Comparison of ENCODE assay signal across 20 cellular contexts in genomic region chr3:141373232-141373631, GRCh38. TPM values are rescaled to one million over a fixed set of nuclear protein-coding genes. Genes with fewer than 3 reads are reported as not detected.
DNase-seq lines count a peak whose midpoint lies in the region; ATAC-seq and TF ChIP-seq lines count a peak whose summit lies in the region.
"Had no signal": no experiment of that assay in that cellular context is flagged by ENCODE, and none has a peak within 500 bp of the region (broad histone marks: within the 10 kb centered on the region; RNA-seq: fewer than 3 reads in every experiment).

No MANE protein-coding gene starts in this region.

- H3K9me3 Mint-ChIP-seq in activated naive CD8-positive, alpha-beta T cell treated with anti-CD3 and anti-CD28 coated beads, Interleukin-2, amount 50 U/mL, for 24 hours = no peaks in the 10 kb centered on the region
- peaks cover 1% of the 10 kb centered on the region for H3K9me3 Mint-ChIP-seq in activated naive CD8-positive, alpha-beta T cell treated with anti-CD3 and anti-CD28 coated beads for 36 hours
- no peaks in the 10 kb centered on the region for H3K9me3 Mint-ChIP-seq in activated T-helper 1 cell treated with anti-CD3 and anti-CD28 coated beads, Interleukin-12 subunit alpha, Interleukin-12 subunit beta, Interleukin-2, Interleukin-4 antibody, amounts not matched to agents 30 ng/mL and 10 ng/mL and 1 ng/mL, durations not matched to agents 14 hours and 24 hours and 36 hours
- H3K9me3 Mint-ChIP-seq in stimulated activated naive B cell treated with anti-CD40 and anti-IgM and Interleukin-4, amounts not matched to agents 10 μg/mL and 1 μg/mL and 100 μg/mL, for 72 hours = peaks cover 0 to 2% of the 10 kb centered on the region in 2 donors
- no peaks in the 10 kb centered on the region for H3K9me3 Mint-ChIP-seq in activated T-helper 2 cell treated with anti-CD3 and anti-CD28 coated beads, Interferon-gamma antibody, Interleukin-2, Interleukin-4, amounts not matched to agents 10 μg/mL and 5 μg/mL and 100 μg/mL, durations not matched to agents 14 hours and 24 hours and 36 hours
- H3K9me3 Mint-ChIP-seq: activated naive CD4-positive, alpha-beta T cell treated with anti-CD3 and anti-CD28 coated beads for 36 hours had no signal

- H3K36me3 ChIP-seq in KMS-11 (ENCODE audit: insufficient read depth) = no peaks in the 10 kb centered on the region
- H3K36me3 ChIP-seq: esophagus squamous epithelium, spleen had no signal

- H3K4me3 ChIP-seq in KMS-11 (IDR thresholded peaks at IDR 0.05; ENCODE audit: insufficient read depth, low read depth, low read length) = no peak overlapping the region
- H3K4me3 ChIP-seq: ascending aorta, esophagus squamous epithelium, left ventricle myocardium inferior, spleen had no signal

- peaks cover 39% of the 10 kb centered on the region for H3K4me1 Mint-ChIP-seq in activated naive CD8-positive, alpha-beta T cell treated with anti-CD3 and anti-CD28 coated beads, Interleukin-2, amount 50 U/mL, for 24 hours
- H3K4me1 Mint-ChIP-seq in activated naive CD8-positive, alpha-beta T cell treated with anti-CD3 and anti-CD28 coated beads for 36 hours = peaks cover 21% of the 10 kb centered on the region
- peaks cover 46% of the 10 kb centered on the region for H3K4me1 Mint-ChIP-seq in activated T-helper 1 cell treated with anti-CD3 and anti-CD28 coated beads, Interleukin-12 subunit alpha, Interleukin-12 subunit beta, Interleukin-2, Interleukin-4 antibody, amounts not matched to agents 30 ng/mL and 10 ng/mL and 1 ng/mL, durations not matched to agents 14 hours and 24 hours and 36 hours (ENCODE audit: low read depth)
- peaks cover 31 to 53% of the 10 kb centered on the region in 2 donors for H3K4me1 Mint-ChIP-seq in stimulated activated naive B cell treated with anti-CD40 and anti-IgM and Interleukin-4, amounts not matched to agents 10 μg/mL and 1 μg/mL and 100 μg/mL, for 72 hours
- H3K4me1 Mint-ChIP-seq in activated T-helper 2 cell treated with anti-CD3 and anti-CD28 coated beads, Interferon-gamma antibody, Interleukin-2, Interleukin-4, amounts not matched to agents 10 μg/mL and 5 μg/mL and 100 μg/mL, durations not matched to agents 14 hours and 24 hours and 36 hours (ENCODE audit: low read depth) = peaks cover 40% of the 10 kb centered on the region

- H2AFZ ChIP-seq in KMS-11 (ENCODE audit: low read depth) = no peak overlapping the region

- intact Hi-C loops in activated T-helper 1 cell treated with anti-CD3 and anti-CD28 coated beads, Interleukin-12 subunit alpha, Interleukin-12 subunit beta, Interleukin-2, Interleukin-4 antibody, amounts not matched to agents 30 ng/mL and 10 ng/mL and 1 ng/mL, durations not matched to agents 14 hours and 24 hours and 36 hours (cut with micrococcal nuclease) = no loop called here
- intact Hi-C loops in activated T-helper 2 cell treated with anti-CD3 and anti-CD28 coated beads, Interferon-gamma antibody, Interleukin-2, Interleukin-4, amounts not matched to agents 10 μg/mL and 5 μg/mL and 100 μg/mL, durations not matched to agents 14 hours and 24 hours and 36 hours (cut with micrococcal nuclease) = no loop called here

- no peaks in the 10 kb centered on the region for H3K27me3 ChIP-seq in KMS-11 (ENCODE audit: insufficient read depth, low read depth)
- H3K27me3 ChIP-seq: ascending aorta, esophagus squamous epithelium, spleen had no signal

- peak overlapping the region; percentile 21 for H3K27ac Mint-ChIP-seq in activated naive CD8-positive, alpha-beta T cell treated with anti-CD3 and anti-CD28 coated beads, Interleukin-2, amount 50 U/mL, for 24 hours
- H3K27ac Mint-ChIP-seq in activated naive CD8-positive, alpha-beta T cell treated with anti-CD3 and anti-CD28 coated beads for 36 hours = no peak overlapping the region
- H3K27ac Mint-ChIP-seq in activated T-helper 1 cell treated with anti-CD3 and anti-CD28 coated beads, Interleukin-12 subunit alpha, Interleukin-12 subunit beta, Interleukin-2, Interleukin-4 antibody, amounts not matched to agents 30 ng/mL and 10 ng/mL and 1 ng/mL, durations not matched to agents 14 hours and 24 hours and 36 hours = peak overlapping the region; percentile 15
- H3K27ac Mint-ChIP-seq in stimulated activated naive B cell treated with anti-CD40 and anti-IgM and Interleukin-4, amounts not matched to agents 10 μg/mL and 1 μg/mL and 100 μg/mL, for 72 hours = peak overlapping the region; percentile 92
- H3K27ac Mint-ChIP-seq in activated T-helper 2 cell treated with anti-CD3 and anti-CD28 coated beads, Interferon-gamma antibody, Interleukin-2, Interleukin-4, amounts not matched to agents 10 μg/mL and 5 μg/mL and 100 μg/mL, durations not matched to agents 14 hours and 24 hours and 36 hours = no peak overlapping the region
- H3K27ac Mint-ChIP-seq: T-helper 17 cell had no signal

- peak overlapping the region; percentile 99 for H3K27ac ChIP-seq in KMS-11
- H3K27ac ChIP-seq: ascending aorta, esophagus squamous epithelium, left ventricle myocardium inferior, spleen had no signal

- ATAC-seq in activated naive CD8-positive, alpha-beta T cell treated with anti-CD3 and anti-CD28 coated beads, Interleukin-2, amount 50 U/mL, for 24 hours = no peak
- peak; percentile 67 to 70 for ATAC-seq in stimulated activated naive B cell treated with anti-CD40 and anti-IgM and Interleukin-4, amounts not matched to agents 10 μg/mL and 1 μg/mL and 100 μg/mL, for 72 hours (replicated peaks)
- ATAC-seq: T-helper 17 cell had no signal

- H3K79me2 ChIP-seq in KMS-11 (ENCODE audit: insufficient read depth, low read depth) = peaks cover 28% of the 10 kb centered on the region

- no peaks in the 10 kb centered on the region for H3K36me3 Mint-ChIP-seq in activated naive CD8-positive, alpha-beta T cell treated with anti-CD3 and anti-CD28 coated beads, Interleukin-2, amount 50 U/mL, for 24 hours (ENCODE audit: low read depth)
- no peaks in the 10 kb centered on the region for H3K36me3 Mint-ChIP-seq in activated naive CD8-positive, alpha-beta T cell treated with anti-CD3 and anti-CD28 coated beads for 36 hours
- H3K36me3 Mint-ChIP-seq in activated T-helper 1 cell treated with anti-CD3 and anti-CD28 coated beads, Interleukin-12 subunit alpha, Interleukin-12 subunit beta, Interleukin-2, Interleukin-4 antibody, amounts not matched to agents 30 ng/mL and 10 ng/mL and 1 ng/mL, durations not matched to agents 14 hours and 24 hours and 36 hours (ENCODE audit: low read depth) = peaks cover 1% of the 10 kb centered on the region
- H3K36me3 Mint-ChIP-seq in stimulated activated naive B cell treated with anti-CD40 and anti-IgM and Interleukin-4, amounts not matched to agents 10 μg/mL and 1 μg/mL and 100 μg/mL, for 72 hours = peaks cover 2 to 7% of the 10 kb centered on the region in 2 donors
- no peaks in the 10 kb centered on the region for H3K36me3 Mint-ChIP-seq in activated T-helper 2 cell treated with anti-CD3 and anti-CD28 coated beads, Interferon-gamma antibody, Interleukin-2, Interleukin-4, amounts not matched to agents 10 μg/mL and 5 μg/mL and 100 μg/mL, durations not matched to agents 14 hours and 24 hours and 36 hours (ENCODE audit: low read depth)
- H3K36me3 Mint-ChIP-seq: CD14-positive monocyte had no signal

- peaks cover 100% of the 10 kb centered on the region for H3K4me1 ChIP-seq in KMS-11 (ENCODE audit: low read depth, poor library complexity, severe bottlenecking)

- H4K20me1 ChIP-seq in KMS-11 (ENCODE audit: insufficient read depth) = no peaks in the 10 kb centered on the region

- TF ChIP-seq CTCF in KMS-11 (conservative IDR thresholded peaks at IDR 0.05; ENCODE audit: low read depth, low read length) = no peak

- H3K27me3 Mint-ChIP-seq in activated naive CD8-positive, alpha-beta T cell treated with anti-CD3 and anti-CD28 coated beads, Interleukin-2, amount 50 U/mL, for 24 hours = no peaks in the 10 kb centered on the region
- no peaks in the 10 kb centered on the region for H3K27me3 Mint-ChIP-seq in activated naive CD8-positive, alpha-beta T cell treated with anti-CD3 and anti-CD28 coated beads for 36 hours
- H3K27me3 Mint-ChIP-seq in activated T-helper 1 cell treated with anti-CD3 and anti-CD28 coated beads, Interleukin-12 subunit alpha, Interleukin-12 subunit beta, Interleukin-2, Interleukin-4 antibody, amounts not matched to agents 30 ng/mL and 10 ng/mL and 1 ng/mL, durations not matched to agents 14 hours and 24 hours and 36 hours (ENCODE audit: insufficient read depth) = no peaks in the 10 kb centered on the region
- no peaks in the 10 kb centered on the region for H3K27me3 Mint-ChIP-seq in stimulated activated naive B cell treated with anti-CD40 and anti-IgM and Interleukin-4, amounts not matched to agents 10 μg/mL and 1 μg/mL and 100 μg/mL, for 72 hours
- H3K27me3 Mint-ChIP-seq in activated T-helper 2 cell treated with anti-CD3 and anti-CD28 coated beads, Interferon-gamma antibody, Interleukin-2, Interleukin-4, amounts not matched to agents 10 μg/mL and 5 μg/mL and 100 μg/mL, durations not matched to agents 14 hours and 24 hours and 36 hours (ENCODE audit: low read depth) = no peaks in the 10 kb centered on the region
- H3K27me3 Mint-ChIP-seq: T-helper 17 cell had no signal

- H3K9ac ChIP-seq in KMS-11 = peak overlapping the region; percentile 38

- no peak for DNase-seq in activated naive CD8-positive, alpha-beta T cell treated with anti-CD3 and anti-CD28 coated beads, Interleukin-2, amount 50 U/mL, for 24 hours
- no peak for DNase-seq in activated naive CD8-positive, alpha-beta T cell treated with anti-CD3 and anti-CD28 coated beads for 36 hours
- DNase-seq in activated T-helper 1 cell treated with anti-CD3 and anti-CD28 coated beads, Interleukin-12 subunit alpha, Interleukin-12 subunit beta, Interleukin-2, Interleukin-4 antibody, amounts not matched to agents 30 ng/mL and 10 ng/mL and 1 ng/mL, durations not matched to agents 14 hours and 24 hours and 36 hours (ENCODE audit: low spot score) = no peak
- no peak for DNase-seq in stimulated activated naive B cell treated with anti-CD40 and anti-IgM and Interleukin-4, amounts not matched to agents 10 μg/mL and 1 μg/mL and 100 μg/mL, for 72 hours
- DNase-seq in hypothalamus (lab: John Stamatoyannopoulos, UW) (no peak), cerebellar cortex (ENCODE audit: low spot score) (no peak)
- DNase-seq in activated T-helper 2 cell treated with anti-CD3 and anti-CD28 coated beads, Interferon-gamma antibody, Interleukin-2, Interleukin-4, amounts not matched to agents 10 μg/mL and 5 μg/mL and 100 μg/mL, durations not matched to agents 14 hours and 24 hours and 36 hours (ENCODE audit: low spot score) = no peak
- DNase-seq: effector memory CD4-positive, alpha-beta T cell; esophagus squamous epithelium; head of caudate nucleus; left ventricle myocardium inferior; NCI-H1092; NCI-H510A treated with DMSO at 0.1 percent for 48 hours; spleen; stimulated activated CD8-positive, alpha-beta memory T cell treated with anti-CD3 and anti-CD28 coated beads, Interleukin-4, amount 100 ng/mL, for 48 hours; T-helper 17 cell had no signal

- H3K4me2 ChIP-seq in KMS-11 = peak overlapping the region; percentile 99

- no peak overlapping the region for H3K4me3 Mint-ChIP-seq in activated naive CD8-positive, alpha-beta T cell treated with anti-CD3 and anti-CD28 coated beads, Interleukin-2, amount 50 U/mL, for 24 hours
- no peak overlapping the region for H3K4me3 Mint-ChIP-seq in activated naive CD8-positive, alpha-beta T cell treated with anti-CD3 and anti-CD28 coated beads for 36 hours
- no peak overlapping the region for H3K4me3 Mint-ChIP-seq in activated T-helper 1 cell treated with anti-CD3 and anti-CD28 coated beads, Interleukin-12 subunit alpha, Interleukin-12 subunit beta, Interleukin-2, Interleukin-4 antibody, amounts not matched to agents 30 ng/mL and 10 ng/mL and 1 ng/mL, durations not matched to agents 14 hours and 24 hours and 36 hours
- H3K4me3 Mint-ChIP-seq in stimulated activated naive B cell treated with anti-CD40 and anti-IgM and Interleukin-4, amounts not matched to agents 10 μg/mL and 1 μg/mL and 100 μg/mL, for 72 hours = no peak overlapping the region
- no peak overlapping the region for H3K4me3 Mint-ChIP-seq in activated T-helper 2 cell treated with anti-CD3 and anti-CD28 coated beads, Interferon-gamma antibody, Interleukin-2, Interleukin-4, amounts not matched to agents 10 μg/mL and 5 μg/mL and 100 μg/mL, durations not matched to agents 14 hours and 24 hours and 36 hours (ENCODE audit: low read depth)
- H3K4me3 Mint-ChIP-seq: activated naive CD4-positive, alpha-beta T cell treated with anti-CD3 and anti-CD28 coated beads for 36 hours; CD14-positive monocyte; T-helper 17 cell had no signal

RNA-seq across cellular contexts. Expression of gene ZBTB38, which starts 4.9 kb away (rescaled TPM):
- 10 to 100 TPM; 14.7 to 16.7 TPM for total RNA-seq in activated naive CD8-positive, alpha-beta T cell treated with anti-CD3 and anti-CD28 coated beads for 36 hours
- 20.0 and 21.0 TPM in 2 replicates for total RNA-seq in activated T-helper 1 cell treated with anti-CD3 and anti-CD28 coated beads, Interleukin-12 subunit alpha, Interleukin-12 subunit beta, Interleukin-2, Interleukin-4 antibody, amounts not matched to agents 30 ng/mL and 10 ng/mL and 1 ng/mL, durations not matched to agents 14 hours and 24 hours and 36 hours
- total RNA-seq in activated T-helper 2 cell treated with anti-CD3 and anti-CD28 coated beads, Interferon-gamma antibody, Interleukin-2, Interleukin-4, amounts not matched to agents 10 μg/mL and 5 μg/mL and 100 μg/mL, durations not matched to agents 14 hours and 24 hours and 36 hours = 25.4 and 27.2 TPM in 2 replicates

Comparison
In these comparisons a context has a peak if more than half of its experiments do, and no peak if none do; other contexts are left out.
1. H3K27ac Mint-ChIP-seq: peak in activated naive CD8-positive, alpha-beta T cell treated with anti-CD3 and anti-CD28 coated beads, Interleukin-2, amount 50 U/mL, for 24 hours (single experiment), activated T-helper 1 cell treated with anti-CD3 and anti-CD28 coated beads, Interleukin-12 subunit alpha, Interleukin-12 subunit beta, Interleukin-2, Interleukin-4 antibody, amounts not matched to agents 30 ng/mL and 10 ng/mL and 1 ng/mL, durations not matched to agents 14 hours and 24 hours and 36 hours (single experiment) and stimulated activated naive B cell treated with anti-CD40 and anti-IgM and Interleukin-4, amounts not matched to agents 10 μg/mL and 1 μg/mL and 100 μg/mL, for 72 hours (single experiment); none in activated naive CD8-positive, alpha-beta T cell treated with anti-CD3 and anti-CD28 coated beads for 36 hours (single experiment) and activated T-helper 2 cell treated with anti-CD3 and anti-CD28 coated beads, Interferon-gamma antibody, Interleukin-2, Interleukin-4, amounts not matched to agents 10 μg/mL and 5 μg/mL and 100 μg/mL, durations not matched to agents 14 hours and 24 hours and 36 hours (single experiment).